In genomic region chr6:139189665-139190064, GRCh38 we compare ENCODE assay signal across 35 cellular contexts.
"Had no signal": no experiment of that assay in that cellular context is flagged by ENCODE, and none has a peak within 500 bp of the region (broad histone marks: within the 10 kb centered on the region; RNA-seq: fewer than 3 reads in every experiment).

No MANE protein-coding gene starts in this region.

- H3K36me3 ChIP-seq: ascending aorta, cardiac muscle cell, Peyer's patch, SJSA1 had no signal

- H3K27me3 Mint-ChIP-seq: activated B cell treated with CpG ODN at 0.5 μM for 24 hours; activated CD4-positive, alpha-beta memory T cell treated with anti-CD3 and anti-CD28 coated beads for 36 hours; activated T-helper 17 cell treated with anti-CD3 and anti-CD28 coated beads, Interleukin-2, amount 50 U/mL, for 72 hours had no signal

- H3K27ac Mint-ChIP-seq: activated B cell treated with CpG ODN at 0.5 μM for 24 hours; activated CD4-positive, alpha-beta memory T cell treated with anti-CD3 and anti-CD28 coated beads for 36 hours; activated naive CD4-positive, alpha-beta T cell treated with anti-CD3 and anti-CD28 coated beads, Interleukin-2, amount 50 U/mL, for 72 hours; activated T-cell treated with anti-CD3 and anti-CD28 coated beads, Interleukin-2, amount 50 U/mL, for 72 hours; activated T-helper 17 cell treated with anti-CD3 and anti-CD28 coated beads, Interleukin-2, amount 50 U/mL, for 72 hours had no signal

- H3K9me3 ChIP-seq: ascending aorta, Peyer's patch, SJSA1, SK-N-SH had no signal

- H3K4me1 ChIP-seq: ascending aorta, Peyer's patch, SJSA1 had no signal

- H3K27me3 ChIP-seq: ascending aorta, cardiac muscle cell, Peyer's patch, SJSA1 had no signal

- ATAC-seq: activated naive CD4-positive, alpha-beta T cell treated with anti-CD3 and anti-CD28 coated beads, Interleukin-2, amount 50 U/mL, for 72 hours; activated T-cell treated with anti-CD3 and anti-CD28 coated beads, Interleukin-2, amount 50 U/mL, for 72 hours; activated T-helper 17 cell treated with anti-CD3 and anti-CD28 coated beads, Interleukin-2, amount 50 U/mL, for 72 hours; PC-3 had no signal

- H3K4me3 Mint-ChIP-seq: activated B cell treated with CpG ODN at 0.5 μM for 24 hours; activated CD4-positive, alpha-beta memory T cell treated with anti-CD3 and anti-CD28 coated beads for 36 hours; activated T-cell treated with anti-CD3 and anti-CD28 coated beads, Interleukin-2, amount 50 U/mL, for 72 hours; activated T-helper 17 cell treated with anti-CD3 and anti-CD28 coated beads, Interleukin-2, amount 50 U/mL, for 72 hours had no signal

- DNase-seq: activated B cell treated with CpG ODN at 0.5 μM for 24 hours; activated CD4-positive, alpha-beta memory T cell treated with anti-CD3 and anti-CD28 coated beads for 36 hours; activated CD4-positive, alpha-beta T cell treated with anti-CD3 and anti-CD28 coated beads for 4 hours; activated CD4-positive, alpha-beta T cell treated with anti-CD3 and anti-CD28 coated beads, Interleukin-2, amount 50 U/mL, for 1 hour; activated CD4-positive, CD25-positive, alpha-beta regulatory T cell treated with anti-CD3 and anti-CD28 coated beads, Interleukin-2, amount 50 U/mL, for 72 hours; activated CD8-positive, alpha-beta memory T cell treated with anti-CD3 and anti-CD28 coated beads, Interleukin-2, amount 50 U/mL, for 4 hours; activated effector memory CD4-positive, alpha-beta T cell treated with anti-CD3 and anti-CD28 coated beads, Interleukin-2, amount 50 U/mL, for 16 hours; activated naive CD4-positive, alpha-beta T cell; activated T-cell treated with anti-CD3 and anti-CD28 coated beads, Interleukin-2, amount 50 U/mL, for 72 hours; amygdala; Karpas-422; NCI-H1048; NCI-H1105 treated with DMSO at 0.1 percent for 48 hours; NCI-H1436; NCI-H1694; NCI-H1930; NCI-H2081 treated with DMSO at 0.1 percent for 48 hours; NCI-H226; NCI-H446 treated with DMSO at 0.1 percent for 48 hours; NCI-H524; NCI-H748 treated with DMSO at 0.1 percent for 48 hours; NK-92 treated with Interleukin-12 subunit alpha and Interleukin-12 subunit beta, amount 100 ng/mL, for 24 hours; PC-3; Peyer's patch; RPMI8226; SHP77 treated with DMSO at 0.1 percent for 48 hours; SK-N-SH; T-helper 2 cell; T-helper 9 cell had no signal

- H3K4me3 ChIP-seq: ascending aorta, cardiac muscle cell, Peyer's patch, SJSA1 had no signal

- H3K27ac ChIP-seq: ascending aorta, cardiac muscle cell, Peyer's patch, SJSA1, VCaP had no signal

- H3K9me3 Mint-ChIP-seq: activated B cell treated with CpG ODN at 0.5 μM for 24 hours; activated CD4-positive, alpha-beta memory T cell treated with anti-CD3 and anti-CD28 coated beads for 36 hours; activated T-cell treated with anti-CD3 and anti-CD28 coated beads, Interleukin-2, amount 50 U/mL, for 72 hours had no signal
